In genomic region chr3:101940521-101940992, GRCh38 we compare ENCODE assay signal across 8 cellular contexts.
A peak's percentile ranks its signal among the peaks of the same experiment; 100 is the strongest.
DNase-seq lines count a peak whose midpoint lies in the region; ATAC-seq and TF ChIP-seq lines count a peak whose summit lies in the region.

No MANE protein-coding gene starts in this region.

- ATAC-seq in esophagus mucosa = no peak
- no peak for ATAC-seq in HG02759 (IDR thresholded peaks at IDR 0.05; ENCODE audit: unreplicated experiment)

- DNase-seq in stimulated activated CD4-positive, alpha-beta T cell treated with anti-CD3 and anti-CD28 coated beads, Interleukin-15, amount 100 ng/mL, for 24 hours = peak; percentile 55
- no peak for DNase-seq in stimulated activated CD4-positive, alpha-beta T cell treated with anti-CD3 and anti-CD28 coated beads, Interleukin-2, amount 100 ng/mL, for 48 hours
- DNase-seq in SIG-M5 (lab: John Stamatoyannopoulos, UW) (peak; percentile 45), fibroblast of the aortic adventitia (ENCODE audit: low read depth) (peak; percentile 99), renal cortical epithelial cell (ENCODE audit: low read depth) (peak; percentile 93), inferior parietal cortex (ENCODE audit: extremely low spot score) (no peak)

- H3K4me3 ChIP-seq in fibroblast of the aortic adventitia (ENCODE audit: low read depth, low read length) = no peak overlapping the region

- TF ChIP-seq CTCF in fibroblast of the aortic adventitia (IDR thresholded peaks at IDR 0.05; ENCODE audit: insufficient read depth, low read length) = no peak

Comparison
In these comparisons a context has a peak if more than half of its experiments do, and no peak if none do; other contexts are left out.
1. DNase-seq: peak in stimulated activated CD4-positive, alpha-beta T cell treated with anti-CD3 and anti-CD28 coated beads, Interleukin-15, amount 100 ng/mL, for 24 hours (single experiment), SIG-M5 (single experiment), fibroblast of the aortic adventitia (single experiment) and renal cortical epithelial cell (single experiment); none in stimulated activated CD4-positive, alpha-beta T cell treated with anti-CD3 and anti-CD28 coated beads, Interleukin-2, amount 100 ng/mL, for 48 hours (0 of 2) and inferior parietal cortex (single experiment).